27 cellular contexts compared by ENCODE assay signal in genomic region chr5:135025730-135026644, GRCh38. TPM values are rescaled to one million over a fixed set of nuclear protein-coding genes. Genes with fewer than 3 reads are reported as not detected.
DNase-seq lines count a peak whose midpoint lies in the region; ATAC-seq and TF ChIP-seq lines count a peak whose summit lies in the region.
"Had no signal": no experiment of that assay in that cellular context is flagged by ENCODE, and none has a peak within 500 bp of the region (broad histone marks: within the 10 kb centered on the region; RNA-seq: fewer than 3 reads in every experiment).

No MANE protein-coding gene starts in this region.

- no peak overlapping the region for H3K4me2 ChIP-seq in OCI-LY1 (ENCODE audit: low read length)
- H3K4me2 ChIP-seq in osteoblast (ENCODE audit: insufficient read depth, low read length) = no peak overlapping the region

- CTCF ChIA-PET in Caco-2 (lab: Charles Lee) = interaction anchor here (0.8 to 1.1 kb wide), 2 partner anchors 161 to 165 kb away, joined by 3 to 4 read pairs; no protein-coding TSS in a partner anchor

- H3K9me3 Mint-ChIP-seq in Caco-2 (ENCODE audit: unreplicated experiment) = peaks cover 12% of the 10 kb centered on the region
- H3K9me3 Mint-ChIP-seq: CD8-positive, alpha-beta T cell had no signal

- H3K4me3 Mint-ChIP-seq in Caco-2 (ENCODE audit: unreplicated experiment) = no peak overlapping the region
- H3K4me3 Mint-ChIP-seq: B cell; CD8-positive, alpha-beta T cell had no signal

- BruUV-seq in Caco-2 (replicated peaks; lab: Mats Ljungman, UMichigan) = no TSS peak

- H3K9me2 ChIP-seq in OCI-LY1 (ENCODE audit: low read depth, low read length) = no peaks in the 10 kb centered on the region

- POLR2A ChIA-PET in Caco-2 (lab: Charles Lee) = interaction anchor here (0.8 kb wide), 1 partner anchor 275 kb away, joined by 3 read pairs; no protein-coding TSS in a partner anchor

- peak overlapping the region; percentile 58 for H3K27ac Mint-ChIP-seq in Caco-2 (ENCODE audit: unreplicated experiment)
- H3K27ac Mint-ChIP-seq: activated naive CD4-positive, alpha-beta T cell treated with anti-CD3 and anti-CD28 coated beads, Interleukin-2, amount 50 U/mL, for 72 hours; B cell; CD8-positive, alpha-beta T cell had no signal

- H3K9ac ChIP-seq in OCI-LY1 (ENCODE audit: low read length) = no peak overlapping the region

- H3K27me3 ChIP-seq in Caco-2 (replicated peaks; ENCODE audit: control insufficient read depth, insufficient read depth, low read length) = no peaks in the 10 kb centered on the region
- no peaks in the 10 kb centered on the region for H3K27me3 ChIP-seq in OCI-LY1 (ENCODE audit: insufficient read depth, low read length)
- no peaks in the 10 kb centered on the region for H3K27me3 ChIP-seq in osteoblast (ENCODE audit: insufficient read depth, low read length)

- intact Hi-C loops in Caco-2 (cut with micrococcal nuclease; ENCODE audit: unreplicated experiment) = loop anchor here (2.0 kb wide), 1 partner anchor 161 kb away; no protein-coding TSS in a partner anchor

- H3K36me3 Mint-ChIP-seq in Caco-2 (ENCODE audit: insufficient read depth, unreplicated experiment) = peaks cover 67% of the 10 kb centered on the region
- H3K36me3 Mint-ChIP-seq: CD8-positive, alpha-beta T cell had no signal

- no peak for ATAC-seq in HG03175 (IDR thresholded peaks at IDR 0.05; ENCODE audit: unreplicated experiment)
- ATAC-seq in GM21390 (IDR thresholded peaks at IDR 0.05; ENCODE audit: unreplicated experiment) = no peak
- ATAC-seq: activated CD4-positive, CD25-positive, alpha-beta regulatory T cell treated with anti-CD3 and anti-CD28 coated beads, Interleukin-2, amount 50 U/mL, for 24 hours; activated naive CD4-positive, alpha-beta T cell treated with anti-CD3 and anti-CD28 coated beads, Interleukin-2, amount 50 U/mL, for 72 hours; CD8-positive, alpha-beta T cell; left ventricle myocardium superior had no signal

- H3K4me1 ChIP-seq in Caco-2 = peaks cover 23% of the 10 kb centered on the region
- H3K4me1 ChIP-seq in OCI-LY1 (ENCODE audit: insufficient read depth, low read length, severe bottlenecking) = peaks cover 13% of the 10 kb centered on the region
- H3K4me1 ChIP-seq in osteoblast (ENCODE audit: insufficient read depth, low read length) = peaks cover 3% of the 10 kb centered on the region

- H3K36me3 ChIP-seq in Caco-2 (ENCODE audit: control insufficient read depth, insufficient read depth, low read length) (peaks cover 3% of the 10 kb centered on the region), OCI-LY1 (ENCODE audit: insufficient read depth, low read length) (peaks cover 43% of the 10 kb centered on the region), osteoblast (ENCODE audit: insufficient read depth, low read length) (peaks cover 13% of the 10 kb centered on the region)
- H3K36me3 ChIP-seq: Peyer's patch had no signal

- no peak for TF ChIP-seq CTCF in Caco-2 (IDR thresholded peaks at IDR 0.05; ENCODE audit: insufficient read depth in 1 of 2, low read depth in 1 of 2, low read length in 1 of 2, severe bottlenecking in 1 of 2, unreplicated experiment in 1 of 2)
- no peak for TF ChIP-seq CTCF in OCI-LY1 (IDR thresholded peaks at IDR 0.05; ENCODE audit: low read length)
- TF ChIP-seq CTCF in osteoblast (IDR thresholded peaks at IDR 0.05; ENCODE audit: extremely low read depth, low read depth, low read length) = no peak

- H3K27me3 Mint-ChIP-seq in Caco-2 (ENCODE audit: insufficient read depth, unreplicated experiment) = no peaks in the 10 kb centered on the region

- H3K4me3 ChIP-seq in Caco-2 (ENCODE audit: low read depth, low read length) (no peak overlapping the region), OCI-LY1 (ENCODE audit: low read depth, low read length, poor library complexity, severe bottlenecking) (no peak overlapping the region), osteoblast (ENCODE audit: insufficient read depth, low read length) (no peak overlapping the region)
- H3K4me3 ChIP-seq: HAP-1, Peyer's patch had no signal

- H3K9me3 ChIP-seq in Caco-2 = no peaks in the 10 kb centered on the region
- H3K9me3 ChIP-seq in OCI-LY1 (ENCODE audit: low read length) = no peaks in the 10 kb centered on the region
- H3K9me3 ChIP-seq in osteoblast (ENCODE audit: low read depth, low read length) = no peaks in the 10 kb centered on the region
- H3K9me3 ChIP-seq: HAP-1 had no signal

- DNase-seq in Caco-2 (peak; percentile 44 to 59), epithelial cell of prostate (ENCODE audit: low read depth, low spot score) (no peak), osteoblast (ENCODE audit: insufficient read length, low spot score, missing footprints) (peak; percentile 78), Kasumi-1 (lab: John Stamatoyannopoulos, UW) (no peak), NCI-H526 treated with DMSO at 0.1 percent for 48 hours (lab: John Stamatoyannopoulos, UW) (no peak)
- DNase-seq: activated CD4-positive, alpha-beta T cell treated with anti-CD3 and anti-CD28 coated beads, Interleukin-2, amount 50 U/mL, for 48 hours; CD8-positive, alpha-beta T cell; central memory CD4-positive, alpha-beta T cell; dermis blood vessel endothelial cell; hypothalamus; left ventricle myocardium superior; naive B cell; NCI-H510A treated with DMSO at 0.1 percent for 48 hours; NK-92 treated with Interleukin-12 subunit alpha and Interleukin-12 subunit beta, amount 100 ng/mL, for 24 hours; nucleus accumbens; Peyer's patch; stimulated activated CD4-positive, alpha-beta T cell treated with anti-CD3 and anti-CD28 coated beads, Interleukin-12 subunit alpha, Interleukin-12 subunit beta, amount 100 ng/mL, for 4 hours; stimulated activated CD4-positive, alpha-beta T cell treated with anti-CD3 and anti-CD28 coated beads, Interleukin-4, amount 100 ng/mL, for 1 hour; T-helper 1 cell had no signal

- H3F3A ChIP-seq in OCI-LY1 (ENCODE audit: insufficient read depth, low read length) = no peaks in the 10 kb centered on the region; the same call in 1 of the 2 replicates

- H3K4me1 Mint-ChIP-seq in Caco-2 (ENCODE audit: low read depth, unreplicated experiment) = peaks cover 32% of the 10 kb centered on the region

- H4K20me1 ChIP-seq in OCI-LY1 (ENCODE audit: insufficient read depth, low read length) (no peaks in the 10 kb centered on the region), osteoblast (ENCODE audit: insufficient read depth, low read length) (no peaks in the 10 kb centered on the region)

- peak overlapping the region; percentile 44 for H3K27ac ChIP-seq in OCI-LY1 (ENCODE audit: low read depth, low read length, poor library complexity, severe bottlenecking)
- H3K27ac ChIP-seq in epithelial cell of prostate = peak overlapping the region; percentile 94
- H3K27ac ChIP-seq in osteoblast (ENCODE audit: low read depth, low read length) = no peak overlapping the region

- peaks cover 18% of the 10 kb centered on the region for H3K79me2 ChIP-seq in OCI-LY1 (ENCODE audit: insufficient read depth, low read length)
- peaks cover 54% of the 10 kb centered on the region for H3K79me2 ChIP-seq in osteoblast (ENCODE audit: insufficient read depth, low read length)

- H2AFZ ChIP-seq in OCI-LY1 (ENCODE audit: low read length) (no peak overlapping the region), osteoblast (ENCODE audit: low read length) (no peak overlapping the region)

RNA-seq across cellular contexts. Expression of gene PITX1, which starts 8.0 kb away (rescaled TPM):
- 114 and 117 TPM in 2 replicates for total RNA-seq in Caco-2 (2022)
- 8.3 and 9.8 TPM in 2 replicates for total RNA-seq in osteoblast
- total RNA-seq: B cell; CD8-positive, alpha-beta T cell; left ventricle myocardium superior had no signal

RNA-seq across cellular contexts. Expression of gene CATSPER3, which starts 58.3 kb away (rescaled TPM):
- total RNA-seq in Caco-2 (2022) (0.46 and 0.61 TPM in 2 replicates), osteoblast (0.29 and 0.36 TPM in 2 replicates)
- total RNA-seq: SK-MEL-5 had no signal

Comparison
In these comparisons a context has a peak if more than half of its experiments do, and no peak if none do; other contexts are left out.
1. DNase-seq: peak in Caco-2 (2 of 2) and osteoblast (single experiment); none in epithelial cell of prostate (single experiment), Kasumi-1 (0 of 2) and NCI-H526 treated with DMSO at 0.1 percent for 48 hours (single experiment).
2. RNA of gene PITX1, which starts 8.0 kb away (total RNA-seq): 114 to 117 TPM in Caco-2; 8.3 to 9.8 TPM in osteoblast; every median in the first group is over 10 times any median in the second.